1 cellular context compared by ENCODE assay signal in the genomic region with DNA sequence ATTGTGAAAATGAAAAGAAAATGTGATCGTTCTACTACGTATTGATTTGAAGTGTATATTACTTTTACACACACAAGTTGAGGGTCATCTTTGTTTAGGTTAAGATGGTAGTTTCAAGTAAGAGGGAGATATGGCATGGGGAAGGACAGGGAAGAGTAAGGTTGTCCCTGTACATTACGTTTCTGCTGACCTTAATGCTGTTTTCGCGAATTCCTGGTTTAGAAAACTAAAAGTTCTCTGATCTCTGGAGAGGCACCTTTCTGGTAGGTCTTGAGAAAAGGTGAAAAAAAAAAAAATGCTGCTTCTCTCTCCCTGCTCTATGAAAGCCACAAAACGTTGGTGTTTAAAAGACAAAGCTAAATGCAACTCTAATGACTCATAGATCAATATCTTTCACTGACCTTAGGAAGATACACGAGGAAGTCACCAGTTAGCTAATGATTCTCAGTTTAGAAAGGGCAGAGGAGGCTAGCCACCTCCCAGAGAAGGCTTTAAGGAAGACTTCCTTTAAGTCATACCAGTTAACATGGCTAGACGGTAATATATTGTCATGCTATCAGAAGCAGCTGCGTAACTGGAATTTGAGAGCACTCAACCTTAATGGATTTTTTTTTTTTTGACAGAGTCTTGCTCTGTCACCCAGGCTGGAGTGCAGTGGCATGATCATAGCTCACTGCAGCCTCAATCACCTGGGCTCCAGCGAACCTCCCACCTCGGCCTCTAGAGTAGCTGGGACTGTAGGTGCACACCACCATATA.
TF ChIP-seq lines count a peak whose summit lies in the region.

No MANE protein-coding gene starts in this region.

TF ChIP-seq in K562, 482 proteins besides CTCF, POLR2A, EP300 and RAD21 (continued from another document):
- TF ChIP-seq, protein P1, sequence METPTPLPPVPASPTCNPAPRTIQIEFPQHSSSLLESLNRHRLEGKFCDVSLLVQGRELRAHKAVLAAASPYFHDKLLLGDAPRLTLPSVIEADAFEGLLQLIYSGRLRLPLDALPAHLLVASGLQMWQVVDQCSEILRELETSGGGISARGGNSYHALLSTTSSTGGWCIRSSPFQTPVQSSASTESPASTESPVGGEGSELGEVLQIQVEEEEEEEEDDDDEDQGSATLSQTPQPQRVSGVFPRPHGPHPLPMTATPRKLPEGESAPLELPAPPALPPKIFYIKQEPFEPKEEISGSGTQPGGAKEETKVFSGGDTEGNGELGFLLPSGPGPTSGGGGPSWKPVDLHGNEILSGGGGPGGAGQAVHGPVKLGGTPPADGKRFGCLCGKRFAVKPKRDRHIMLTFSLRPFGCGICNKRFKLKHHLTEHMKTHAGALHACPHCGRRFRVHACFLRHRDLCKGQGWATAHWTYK (CRISPR knock-in tag; IDR thresholded peaks at IDR 0.05), result no peak
- peak; percentile 37; the same call in 1 of the 2 replicates for TF ChIP-seq IRF9 (tag; IDR thresholded peaks at IDR 0.05)
- TF ChIP-seq, protein P2, sequence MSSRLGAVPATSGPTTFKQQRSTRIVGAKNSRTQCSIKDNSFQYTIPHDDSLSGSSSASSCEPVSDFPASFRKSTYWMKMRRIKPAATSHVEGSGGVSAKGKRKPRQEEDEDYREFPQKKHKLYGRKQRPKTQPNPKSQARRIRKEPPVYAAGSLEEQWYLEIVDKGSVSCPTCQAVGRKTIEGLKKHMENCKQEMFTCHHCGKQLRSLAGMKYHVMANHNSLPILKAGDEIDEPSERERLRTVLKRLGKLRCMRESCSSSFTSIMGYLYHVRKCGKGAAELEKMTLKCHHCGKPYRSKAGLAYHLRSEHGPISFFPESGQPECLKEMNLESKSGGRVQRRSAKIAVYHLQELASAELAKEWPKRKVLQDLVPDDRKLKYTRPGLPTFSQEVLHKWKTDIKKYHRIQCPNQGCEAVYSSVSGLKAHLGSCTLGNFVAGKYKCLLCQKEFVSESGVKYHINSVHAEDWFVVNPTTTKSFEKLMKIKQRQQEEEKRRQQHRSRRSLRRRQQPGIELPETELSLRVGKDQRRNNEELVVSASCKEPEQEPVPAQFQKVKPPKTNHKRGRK (tag; IDR thresholded peaks at IDR 0.05), result no peak
- peak; percentile 58 for TF ChIP-seq ZNF239 (CRISPR knock-in tag; IDR thresholded peaks at IDR 0.05)
- TF ChIP-seq JUND (IDR thresholded peaks at IDR 0.05; ENCODE audit: borderline replicate concordance, low read depth, low read length), result peak; percentile 100
- peak; percentile 100 for TF ChIP-seq JUND (tag; IDR thresholded peaks at IDR 0.05; ENCODE audit: borderline replicate concordance, low read depth, low read length)
- peak in 1 of 2 experiments; percentile 35; a peak in 2 of 4 replicates for TF ChIP-seq NRF1 (conservative IDR thresholded peaks at IDR 0.05 in 1 of 2, IDR thresholded peaks at IDR 0.05 in 1 of 2)
- TF ChIP-seq NR4A1 (CRISPR knock-in tag; IDR thresholded peaks at IDR 0.05), result no peak
- peak; percentile 88; the same call in 1 of the 2 replicates for TF ChIP-seq NR4A1 (tag; IDR thresholded peaks at IDR 0.05)
- 0 out of 2 replicates have a peak, but pooled peaks have one; percentile 62 for TF ChIP-seq ZNF24 (IDR thresholded peaks at IDR 0.05)
- TF ChIP-seq ELF4 (CRISPR knock-in tag; IDR thresholded peaks at IDR 0.05), result 0 out of 2 replicates have a peak, but pooled peaks have one; percentile 5
- no peak for TF ChIP-seq RBM17 (IDR thresholded peaks at IDR 0.05; ENCODE audit: borderline replicate concordance, low read depth, low read length)
- TF ChIP-seq, protein P3, sequence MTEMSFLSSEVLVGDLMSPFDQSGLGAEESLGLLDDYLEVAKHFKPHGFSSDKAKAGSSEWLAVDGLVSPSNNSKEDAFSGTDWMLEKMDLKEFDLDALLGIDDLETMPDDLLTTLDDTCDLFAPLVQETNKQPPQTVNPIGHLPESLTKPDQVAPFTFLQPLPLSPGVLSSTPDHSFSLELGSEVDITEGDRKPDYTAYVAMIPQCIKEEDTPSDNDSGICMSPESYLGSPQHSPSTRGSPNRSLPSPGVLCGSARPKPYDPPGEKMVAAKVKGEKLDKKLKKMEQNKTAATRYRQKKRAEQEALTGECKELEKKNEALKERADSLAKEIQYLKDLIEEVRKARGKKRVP (CRISPR knock-in tag; IDR thresholded peaks at IDR 0.05), result no peak
- peak; percentile 63 for TF ChIP-seq RBBP5 (IDR thresholded peaks at IDR 0.05; ENCODE audit: borderline replicate concordance, insufficient read depth, low read length, poor library complexity, severe bottlenecking)
- no peak for TF ChIP-seq ZNF143 (CRISPR knock-in tag; IDR thresholded peaks at IDR 0.05)
- TF ChIP-seq U2AF1 (optimal IDR thresholded peaks at IDR 0.05; ENCODE audit: low read depth, low read length), result no peak
- peak in 1 of 2 experiments; percentile 85; a peak in 2 of 4 replicates for TF ChIP-seq ZNF318 (IDR thresholded peaks at IDR 0.05; ENCODE audit: borderline replicate concordance in 1 of 2, low read depth in 1 of 2)
- peak; percentile 87; the same call in 1 of the 2 replicates for TF ChIP-seq ZBTB2 (IDR thresholded peaks at IDR 0.05)
- no peak for TF ChIP-seq YY1 (IDR thresholded peaks at IDR 0.05; ENCODE audit: borderline replicate concordance in 1 of 3, control insufficient read depth in 1 of 3, extremely low read depth in 1 of 3, insufficient read depth in 3 of 3, insufficient read length in 1 of 3, insufficient replicate concordance in 2 of 3, low read depth in 1 of 3, low read length in 2 of 3)
- peak; percentile 75 for TF ChIP-seq L3MBTL2 (IDR thresholded peaks at IDR 0.05)
- no peak for TF ChIP-seq CHD4 (IDR thresholded peaks at IDR 0.05; ENCODE audit: insufficient read depth, insufficient replicate concordance, low read depth, low read length, poor library complexity, severe bottlenecking)
- peak; percentile 91 for TF ChIP-seq ZNF175 (CRISPR knock-in tag; IDR thresholded peaks at IDR 0.05; ENCODE audit: low read depth)
- TF ChIP-seq TEAD2 (tag; IDR thresholded peaks at IDR 0.05), result 0 out of 2 replicates have a peak, but pooled peaks have one; percentile 49
- peak; percentile 94 for TF ChIP-seq RNF2 (IDR thresholded peaks at IDR 0.05)
- TF ChIP-seq ADNP (tag; IDR thresholded peaks at IDR 0.05), result peak; percentile 84; the same call in 1 of the 2 replicates
- 0 out of 4 replicates have a peak, but pooled peaks of 1 of the 2 experiments have one; percentile 47 for TF ChIP-seq ZMIZ1 (IDR thresholded peaks at IDR 0.05; ENCODE audit: low read depth in 2 of 2, low read length in 2 of 2)
- peak; percentile 55; the same call in 1 of the 2 replicates for TF ChIP-seq PML (IDR thresholded peaks at IDR 0.05; ENCODE audit: low read length)
- 0 out of 2 replicates have a peak, but pooled peaks have one; percentile 18 for TF ChIP-seq POLR2G (IDR thresholded peaks at IDR 0.05; ENCODE audit: low read depth, low read length)
- TF ChIP-seq MCM2 (IDR thresholded peaks at IDR 0.05; ENCODE audit: low read depth), result peak; percentile 48; the same call in 1 of the 2 replicates
- peak in 1 of 2 experiments; percentile 70; a peak in 1 of 3 replicates for TF ChIP-seq CBX3 (IDR thresholded peaks at IDR 0.05; ENCODE audit: borderline replicate concordance in 1 of 2, low read length in 2 of 2)
- no peak for TF ChIP-seq ZNF696 (CRISPR knock-in tag; conservative IDR thresholded peaks at IDR 0.05)
- peak; percentile 51; the same call in 1 of the 2 replicates for TF ChIP-seq SUPT5H (IDR thresholded peaks at IDR 0.05)
- TF ChIP-seq ESRRA (IDR thresholded peaks at IDR 0.05; ENCODE audit: borderline replicate concordance, low read depth), result peak; percentile 92
- peak; percentile 87; the same call in 1 of the 2 replicates for TF ChIP-seq HDAC2 (IDR thresholded peaks at IDR 0.05)
- TF ChIP-seq HCFC1 (IDR thresholded peaks at IDR 0.05; ENCODE audit: low read depth, low read length), result peak; percentile 2; the same call in 1 of the 2 replicates
- TF ChIP-seq NFXL1 (CRISPR knock-in tag; IDR thresholded peaks at IDR 0.05), result 0 out of 2 replicates have a peak, but pooled peaks have one; percentile 8
- TF ChIP-seq RB1 (IDR thresholded peaks at IDR 0.05; ENCODE audit: low read depth), result no peak
